In the genomic region with DNA sequence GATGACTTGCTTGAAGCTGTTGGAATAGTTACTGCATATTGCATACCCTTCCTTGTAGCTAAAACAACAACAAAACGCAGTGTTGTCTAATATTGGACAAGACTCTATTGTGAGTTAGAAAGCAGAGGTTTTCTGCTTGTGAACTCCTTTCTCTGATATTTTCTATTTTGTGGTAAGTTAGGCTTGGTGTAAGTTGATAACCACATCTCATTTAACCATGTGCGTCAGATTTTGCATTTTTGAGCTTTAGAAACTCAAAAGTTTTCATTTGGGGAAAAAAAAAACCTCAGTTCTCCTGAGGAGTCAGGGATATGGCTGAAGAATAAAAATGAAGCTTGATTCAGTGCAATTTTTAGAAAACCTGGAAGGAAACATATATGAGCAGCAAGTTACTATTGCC, we compare ENCODE assay signal across 8 cellular contexts. TPM values are rescaled to one million over a fixed set of nuclear protein-coding genes. Genes with fewer than 3 reads are reported as not detected.
DNase-seq lines count a peak whose midpoint lies in the region; ATAC-seq and TF ChIP-seq lines count a peak whose summit lies in the region.

No MANE protein-coding gene starts in this region.

- H3K27ac Mint-ChIP-seq in activated T-cell treated with anti-CD3 and anti-CD28 coated beads, Interleukin-2, amount 50 U/mL, for 24 hours = peak overlapping the region; percentile 98

- in situ Hi-C loops in astrocyte of the cerebellum (cut with HindIII; ENCODE audit: low sequenced_read_pairs) = no loop called here

- DNase-seq in activated T-cell treated with anti-CD3 and anti-CD28 coated beads, Interleukin-2, amount 50 U/mL, for 24 hours = no peak
- no peak for DNase-seq in activated T-cell treated with anti-CD3 and anti-CD28 coated beads, Interleukin-2, amount 50 U/mL, for 48 hours
- DNase-seq in astrocyte of the cerebellum (ENCODE audit: low read depth) (no peak), right lobe of liver (no peak), NCI-H524 treated with DMSO at 0.1 percent for 48 hours (lab: John Stamatoyannopoulos, UW) (no peak)
- DNase-seq in stimulated activated CD4-positive, alpha-beta T cell treated with anti-CD3 and anti-CD28 coated beads, Interleukin-1b, Interleukin-23, amount 100 ng/mL, for 48 hours = no peak

- peaks cover 52% of the 10 kb centered on the region for H3K4me1 Mint-ChIP-seq in activated T-cell treated with anti-CD3 and anti-CD28 coated beads, Interleukin-2, amount 50 U/mL, for 24 hours (ENCODE audit: low read depth)

- H3K36me3 ChIP-seq in right lobe of liver (peaks cover 0 to 11% (median 0%) of the 10 kb centered on the region in 4 donors), thymus (ENCODE audit: control insufficient read depth, insufficient read depth) (peaks cover 6% of the 10 kb centered on the region)

- TF ChIP-seq CTCF in astrocyte of the cerebellum (IDR thresholded peaks at IDR 0.05; ENCODE audit: low read depth, low read length, missing control alignments) = no peak
- TF ChIP-seq CTCF in right lobe of liver (IDR thresholded peaks at IDR 0.05) = no peak

- H3K4me3 Mint-ChIP-seq in activated T-cell treated with anti-CD3 and anti-CD28 coated beads, Interleukin-2, amount 50 U/mL, for 24 hours = peak overlapping the region; percentile 94

- peaks cover 62% of the 10 kb centered on the region for H3K36me3 Mint-ChIP-seq in activated T-cell treated with anti-CD3 and anti-CD28 coated beads, Interleukin-2, amount 50 U/mL, for 24 hours (ENCODE audit: low read depth)

- WGBS in right lobe of liver (ENCODE audit: insufficient coverage, low coverage, low lambda C conversion rate, missing lambda C conversion rate) = 0% methylated on average over 2 of the region's 2 CpGs
- 22% methylated on average over 2 of the region's 2 CpGs for WGBS in thymus

- intact Hi-C loops in right lobe of liver (cut with DNase I) = no loop called here

- TF ChIP-seq POLR2A in right lobe of liver (IDR thresholded peaks at IDR 0.05) = no peak

- peak overlapping the region; percentile 91 for H3K4me3 ChIP-seq in astrocyte of the cerebellum (ENCODE audit: low read depth, low read length)
- H3K4me3 ChIP-seq in right lobe of liver = peak overlapping the region; percentile 68 to 84 (median 74)
- peak overlapping the region; percentile 78 for H3K4me3 ChIP-seq in thymus (ENCODE audit: low read length)

- no peaks in the 10 kb centered on the region for H3K27me3 ChIP-seq in right lobe of liver
- H3K27me3 ChIP-seq in thymus (ENCODE audit: control insufficient read depth, insufficient read depth) = no peaks in the 10 kb centered on the region

- H3K27me3 Mint-ChIP-seq in activated T-cell treated with anti-CD3 and anti-CD28 coated beads, Interleukin-2, amount 50 U/mL, for 24 hours = no peaks in the 10 kb centered on the region

- H3K4me1 ChIP-seq in right lobe of liver (peaks cover 0 to 34% (median 7%) of the 10 kb centered on the region in 4 donors), thymus (ENCODE audit: control insufficient read depth, insufficient read depth, low read length) (peaks cover 7% of the 10 kb centered on the region)

- peak overlapping the region; percentile 98 to 100 (median 100) for H3K27ac ChIP-seq in right lobe of liver
- H3K27ac ChIP-seq in thymus (ENCODE audit: low read depth) = peak overlapping the region; percentile 100

- no peaks in the 10 kb centered on the region for H3K9me3 ChIP-seq in right lobe of liver
- H3K9me3 ChIP-seq in thymus (ENCODE audit: control insufficient read depth) = no peaks in the 10 kb centered on the region

- no peaks in the 10 kb centered on the region for H3K9me3 Mint-ChIP-seq in activated T-cell treated with anti-CD3 and anti-CD28 coated beads, Interleukin-2, amount 50 U/mL, for 24 hours

- ATAC-seq in right lobe of liver (no peak), GM21786 (IDR thresholded peaks at IDR 0.05; ENCODE audit: unreplicated experiment) (no peak)

RNA-seq across cellular contexts. Expression of gene ARIH1, which starts 1.5 kb away (rescaled TPM):
- 10 to 100 TPM; 19.3 to 84.7 (median 69.9) TPM for total RNA-seq in right lobe of liver
- polyA plus RNA-seq in thymus = 32.0 TPM
